9 cellular contexts compared by ENCODE assay signal in genomic region chr6:80541186-80541585, GRCh38.
DNase-seq lines count a peak whose midpoint lies in the region; ATAC-seq lines count a peak whose summit lies in the region.
"Had no signal": no experiment of that assay in that cellular context is flagged by ENCODE, and none has a peak within 500 bp of the region (broad histone marks: within the 10 kb centered on the region; RNA-seq: fewer than 3 reads in every experiment).

No MANE protein-coding gene starts in this region.

- no peak overlapping the region for H3K4me3 ChIP-seq in adipocyte (ENCODE audit: low read length)
- H3K4me3 ChIP-seq: neural progenitor cell had no signal

- H3K9me3 ChIP-seq in adipocyte (ENCODE audit: control insufficient read depth, low read length) = peaks cover under 1% of the 10 kb centered on the region

- peak; percentile 49 for DNase-seq in adipocyte (ENCODE audit: low read depth)
- peak; percentile 31 for DNase-seq in putamen (ENCODE audit: low spot score)
- DNase-seq in GF-D8 (lab: John Stamatoyannopoulos, UW) = no peak
- DNase-seq in T-helper 9 cell = no peak
- DNase-seq: central memory CD4-positive, alpha-beta T cell had no signal

- peaks cover 24% of the 10 kb centered on the region for H3K4me1 ChIP-seq in adipocyte (ENCODE audit: control insufficient read depth, insufficient read depth, low read length)

- no peaks in the 10 kb centered on the region for H3K27me3 ChIP-seq in adipocyte (replicated peaks; ENCODE audit: control insufficient read depth, insufficient read depth, low read length)
- H3K27me3 ChIP-seq: neural progenitor cell had no signal

- no peaks in the 10 kb centered on the region for H3K36me3 ChIP-seq in adipocyte (ENCODE audit: control insufficient read depth, insufficient read depth, low read length, severe bottlenecking)
- H3K36me3 ChIP-seq: neural progenitor cell had no signal

- no peak overlapping the region for H3K9ac ChIP-seq in adipocyte (ENCODE audit: low read length)
- H3K9ac ChIP-seq: neural progenitor cell had no signal

- ATAC-seq in GM18907 (IDR thresholded peaks at IDR 0.05; ENCODE audit: unreplicated experiment) (peak; percentile 78), HG03378 (IDR thresholded peaks at IDR 0.05; ENCODE audit: unreplicated experiment) (peak; percentile 67), HG02678 (IDR thresholded peaks at IDR 0.05; ENCODE audit: unreplicated experiment) (no peak)

Comparison
In these comparisons a context has a peak if more than half of its experiments do, and no peak if none do; other contexts are left out.
1. DNase-seq: peak in adipocyte (single experiment) and putamen (single experiment); none in GF-D8 (single experiment) and T-helper 9 cell (single experiment).